8 cellular contexts compared by ENCODE assay signal in genomic region chr2:96637385-96638143, GRCh38. TPM values are rescaled to one million over a fixed set of nuclear protein-coding genes. Genes with fewer than 3 reads are reported as not detected.
A peak's percentile ranks its signal among the peaks of the same experiment; 100 is the strongest.
DNase-seq lines count a peak whose midpoint lies in the region; ATAC-seq and TF ChIP-seq lines count a peak whose summit lies in the region.

No MANE protein-coding gene starts in this region.

- peaks cover 10% of the 10 kb centered on the region for H3K79me2 ChIP-seq in mesendoderm (ENCODE audit: control insufficient read depth, insufficient read depth, low read length)

- H3K4me1 ChIP-seq in mesendoderm (ENCODE audit: control insufficient read depth, low read depth, low read length), result peaks cover 2% of the 10 kb centered on the region

- H3K9me3 Mint-ChIP-seq in effector memory CD8-positive, alpha-beta T cell, result no peaks in the 10 kb centered on the region

- no peak overlapping the region for H3K23ac ChIP-seq in mesendoderm (ENCODE audit: low read length)

- H3K27me3 Mint-ChIP-seq in effector memory CD8-positive, alpha-beta T cell, result peaks cover 0 to 6% of the 10 kb centered on the region in 2 donors

- no peaks in the 10 kb centered on the region for H3K36me3 ChIP-seq in mesendoderm (ENCODE audit: control insufficient read depth, insufficient read depth, low read length)

- H3K4me2 ChIP-seq in mesendoderm (ENCODE audit: low read length), result peak overlapping the region; percentile 29

- peak overlapping the region; percentile 77 for H3K4me3 ChIP-seq in AG04449 (ENCODE audit: low read depth, low read length)
- H3K4me3 ChIP-seq in mesendoderm (ENCODE audit: low read length), result peak overlapping the region; percentile 70

- no peak overlapping the region for H4K5ac ChIP-seq in mesendoderm (ENCODE audit: low read length)

- DNase-seq in AG04449 (ENCODE audit: low read depth, low spot score) (no peak), NCI-H526 (lab: John Stamatoyannopoulos, UW) (peak; percentile 54 to 81), mesendoderm (peak; percentile 91)
- peak; percentile 90 for DNase-seq in activated CD8-positive, alpha-beta memory T cell treated with anti-CD3 and anti-CD28 coated beads for 24 hours
- peak; percentile 80 to 85 (median 82) for DNase-seq in effector memory CD8-positive, alpha-beta T cell
- DNase-seq in stimulated activated CD8-positive, alpha-beta memory T cell treated with anti-CD3 and anti-CD28 coated beads, Interleukin-12 subunit alpha, Interleukin-12 subunit beta, amount 100 ng/mL, for 4 hours (ENCODE audit: low read depth), result peak; percentile 72

- H3K4me1 Mint-ChIP-seq in effector memory CD8-positive, alpha-beta T cell (ENCODE audit: low read depth in 2 of 2), result peaks cover 24 to 37% of the 10 kb centered on the region in 2 donors

- no CpG with 5 or more reads among the region's 50 CpGs for WGBS in mesendoderm (ENCODE audit: extremely low coverage, insufficient coverage, low lambda C conversion rate)

- H3K27me3 ChIP-seq in mesendoderm (ENCODE audit: insufficient read depth, low read length, poor library complexity), result no peaks in the 10 kb centered on the region

- H3K4me3 Mint-ChIP-seq in effector memory CD8-positive, alpha-beta T cell, result peak overlapping the region; percentile 95 to 97

- H2BK5ac ChIP-seq in mesendoderm (ENCODE audit: low read length), result no peak overlapping the region

- H4K8ac ChIP-seq in mesendoderm (ENCODE audit: low read depth, low read length), result no peak overlapping the region

- CTCF ChIA-PET in AG04449 (lab: Yijun Ruan, JAX), result interaction anchor here (0.9 to 2.2 kb wide), 3 partner anchors 124 to 163 kb away, joined by 3 to 6 read pairs (median 4); no protein-coding TSS in a partner anchor

- peak overlapping the region; percentile 88 for H3K56ac ChIP-seq in mesendoderm (ENCODE audit: low read length)

- no peak overlapping the region for H2BK120ac ChIP-seq in mesendoderm (ENCODE audit: low read depth, low read length)

- peak overlapping the region; percentile 98 to 99 for H3K27ac Mint-ChIP-seq in effector memory CD8-positive, alpha-beta T cell

- peaks cover 30% of the 10 kb centered on the region for H3K36me3 Mint-ChIP-seq in effector memory CD8-positive, alpha-beta T cell (ENCODE audit: insufficient read depth)

- no peak overlapping the region for H3K4ac ChIP-seq in mesendoderm (ENCODE audit: low read depth, low read length)

- ATAC-seq in GM18858 (IDR thresholded peaks at IDR 0.05; ENCODE audit: unreplicated experiment), result peak; percentile 57
- peak; percentile 52 for ATAC-seq in HG03097 (IDR thresholded peaks at IDR 0.05; ENCODE audit: low FRiP score, unreplicated experiment)
- peak; percentile 84 for ATAC-seq in effector memory CD8-positive, alpha-beta T cell (replicated peaks)

- H2AK5ac ChIP-seq in mesendoderm (ENCODE audit: low read length), result no peak overlapping the region

- TF ChIP-seq CTCF in AG04449 (IDR thresholded peaks at IDR 0.05; ENCODE audit: insufficient read depth, low read length, missing control alignments), result no peak

- H3K27ac ChIP-seq in mesendoderm (ENCODE audit: low read depth, low read length), result no peak overlapping the region

- peak overlapping the region; percentile 68 for H3K18ac ChIP-seq in mesendoderm (ENCODE audit: low read length)

- H2BK15ac ChIP-seq in mesendoderm (replicated peaks; ENCODE audit: low read depth), result no peak overlapping the region

- H3K79me1 ChIP-seq in mesendoderm (ENCODE audit: low read length), result peaks cover 13% of the 10 kb centered on the region

- H3K9ac ChIP-seq in mesendoderm (ENCODE audit: low read length), result peak overlapping the region; percentile 85

- POLR2A ChIA-PET in AG04449 (lab: Yijun Ruan, JAX), result interaction anchor here (0.8 to 1.9 kb wide), 3 partner anchors 11 to 123 kb away, joined by 3 to 13 read pairs (median 4); partner anchors contain the start of gene CNNM4

RNA-seq across cellular contexts. Expression of gene KANSL3, which starts 0.5 kb away (rescaled TPM):
- polyA plus RNA-seq in mesendoderm (2013, experiment 1 of 2), result 12.9 TPM
- 12.8 TPM for polyA plus RNA-seq in mesendoderm (2013, experiment 2 of 2)

RNA-seq across cellular contexts. Expression of gene FER1L5, which starts 5.0 kb away (rescaled TPM):
- 0.06 TPM for polyA plus RNA-seq in mesendoderm (2013, experiment 1 of 2)
- 0.06 TPM for polyA plus RNA-seq in mesendoderm (2013, experiment 2 of 2)
